Comparison of ENCODE assay signal across 1 cellular context in genomic region chr11:72222907-72223614, GRCh38.
TF ChIP-seq lines count a peak whose summit lies in the region.

No MANE protein-coding gene starts in this region.

TF ChIP-seq in HCT116, 20 proteins besides CTCF, POLR2A, EP300 and RAD21 (continued from another document):
- TF ChIP-seq ZNF274 (IDR thresholded peaks at IDR 0.05; ENCODE audit: low read depth, low read length) (no peak), CBX3 (IDR thresholded peaks at IDR 0.05; ENCODE audit: low read depth) (no peak), ATF3 (IDR thresholded peaks at IDR 0.05) (no peak), FOSL1 (IDR thresholded peaks at IDR 0.05; ENCODE audit: low read depth) (no peak), TCF7L2 (IDR thresholded peaks at IDR 0.05; ENCODE audit: borderline replicate concordance, extremely low read depth, insufficient read depth, insufficient read length) (no peak), ZBTB33 (IDR thresholded peaks at IDR 0.05; ENCODE audit: extremely low read depth, insufficient replicate concordance, low read length) (no peak), EZH2phosphoT487 (IDR thresholded peaks at IDR 0.05; ENCODE audit: borderline replicate concordance) (no peak), ELF1 (IDR thresholded peaks at IDR 0.05; ENCODE audit: borderline replicate concordance, low read depth) (no peak; the same call in 1 of the 2 replicates), SP1 (IDR thresholded peaks at IDR 0.05; ENCODE audit: low read depth) (peak; percentile 88), SIN3A (IDR thresholded peaks at IDR 0.05; ENCODE audit: low read depth) (peak; percentile 80), CEBPB (IDR thresholded peaks at IDR 0.05; ENCODE audit: low read depth) (no peak), POLR2AphosphoS5 (IDR thresholded peaks at IDR 0.05; ENCODE audit: low read depth, low read length) (no peak; the same call in 1 of the 2 replicates), JUND (IDR thresholded peaks at IDR 0.05) (no peak), EGR1 (IDR thresholded peaks at IDR 0.05; ENCODE audit: low read depth) (peak; percentile 78), MAX (IDR thresholded peaks at IDR 0.05) (peak; percentile 84; the same call in 1 of the 2 replicates)
TF ChIP-seq in HCT116: peak in this region for 5.
